1 cellular context compared by ENCODE assay signal in genomic region chr9:114484854-114485443, GRCh38.
TF ChIP-seq lines count a peak whose summit lies in the region.

No MANE protein-coding gene starts in this region.

TF ChIP-seq in HCT116, 20 proteins besides CTCF, POLR2A, EP300 and RAD21 (continued from another document):
- TF ChIP-seq EZH2phosphoT487 (IDR thresholded peaks at IDR 0.05; ENCODE audit: borderline replicate concordance) (no peak), ELF1 (IDR thresholded peaks at IDR 0.05; ENCODE audit: borderline replicate concordance, low read depth) (no peak), ATF3 (IDR thresholded peaks at IDR 0.05) (no peak)
